Comparison of ENCODE assay signal across 8 cellular contexts in the genomic region with DNA sequence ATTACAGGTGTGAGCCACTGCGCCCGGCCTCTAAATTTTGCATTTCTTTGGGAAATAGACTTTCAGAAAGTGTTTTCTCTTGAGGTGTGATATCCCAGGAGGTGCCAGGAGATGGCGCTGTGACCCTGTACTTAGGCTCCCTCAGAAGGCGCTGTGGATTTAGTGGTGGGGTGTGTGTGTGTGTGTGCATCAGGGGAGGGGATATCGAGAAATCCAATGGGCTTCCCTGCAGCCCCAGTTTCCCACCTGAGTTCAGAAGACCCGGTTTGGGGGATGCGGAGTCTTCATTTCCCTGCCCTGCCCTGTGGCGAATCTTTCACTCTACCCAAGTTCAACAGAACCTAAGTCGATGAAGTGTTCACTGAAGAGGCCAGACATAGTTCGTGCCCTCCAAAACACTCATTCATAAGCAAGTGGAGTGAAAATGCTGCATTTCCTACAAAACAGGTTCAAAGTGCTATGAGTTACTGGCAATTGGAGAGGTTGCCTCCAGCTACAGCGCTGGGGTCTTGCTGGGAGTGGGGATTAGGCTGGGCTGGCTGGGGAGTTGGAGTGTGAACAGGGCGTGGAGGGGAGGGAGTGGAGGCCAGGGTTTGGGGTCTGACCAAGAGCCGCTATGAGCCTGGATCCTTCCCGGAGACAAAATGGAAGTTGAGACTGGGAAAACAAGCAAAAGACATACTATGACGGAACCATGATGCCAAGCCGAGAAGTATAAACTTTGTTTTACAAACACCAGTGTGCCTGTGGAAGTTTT. TPM values are rescaled to one million over a fixed set of nuclear protein-coding genes. Genes with fewer than 3 reads are reported as not detected.
A peak's percentile ranks its signal among the peaks of the same experiment; 100 is the strongest.
DNase-seq lines count a peak whose midpoint lies in the region; ATAC-seq, FAIRE-seq and TF ChIP-seq lines count a peak whose summit lies in the region.

No MANE protein-coding gene starts in this region.

- H3K27me3 ChIP-seq in HUES6 (ENCODE audit: control insufficient read depth, insufficient read depth, low read length), result peaks cover 58% of the 10 kb centered on the region
- no peaks in the 10 kb centered on the region for H3K27me3 ChIP-seq in Peyer's patch
- H3K27me3 ChIP-seq in pancreas, result peaks cover 0 to 5% (median 4%) of the 10 kb centered on the region in 4 donors

- TF ChIP-seq CTCF in Peyer's patch (IDR thresholded peaks at IDR 0.05) (peak; percentile 59 to 78 (median 71)), foreskin fibroblast (IDR thresholded peaks at IDR 0.05; ENCODE audit: low read depth, low read length) (peak; percentile 72), pancreas (IDR thresholded peaks at IDR 0.05) (peak; percentile 30 to 66 (median 48))

- H3K36me3 Mint-ChIP-seq in activated T-cell treated with anti-CD3 and anti-CD28 coated beads, Interleukin-2, amount 50 U/mL, for 72 hours (ENCODE audit: insufficient read depth in 2 of 2), result no peaks in the 10 kb centered on the region

- H3K9me3 Mint-ChIP-seq in activated T-cell treated with anti-CD3 and anti-CD28 coated beads, Interleukin-2, amount 50 U/mL, for 72 hours, result no peaks in the 10 kb centered on the region

- H3K4me1 ChIP-seq in HUES6 (ENCODE audit: control insufficient read depth, insufficient read depth, low read length), result peaks cover 43% of the 10 kb centered on the region
- H3K4me1 ChIP-seq in Peyer's patch, result no peaks in the 10 kb centered on the region
- no peaks in the 10 kb centered on the region for H3K4me1 ChIP-seq in pancreas

- FAIRE-seq in pancreas (lab: Jason Lieb, UNC) (no peak), urothelium cell line (lab: Jason Lieb, UNC) (peak; percentile 52)

- H3K27ac ChIP-seq in HUES6 (ENCODE audit: low read depth, low read length), result no peak overlapping the region
- H3K27ac ChIP-seq in Peyer's patch, result no peak overlapping the region
- no peak overlapping the region for H3K27ac ChIP-seq in pancreas

- H3K36me3 ChIP-seq in HUES6 (ENCODE audit: control insufficient read depth, insufficient read depth, low read length) (no peaks in the 10 kb centered on the region), Peyer's patch (no peaks in the 10 kb centered on the region), pancreas (no peaks in the 10 kb centered on the region)

- peaks cover 60% of the 10 kb centered on the region for H3K27me3 Mint-ChIP-seq in activated T-cell treated with anti-CD3 and anti-CD28 coated beads, Interleukin-2, amount 50 U/mL, for 72 hours (ENCODE audit: low read depth)

- H3K9ac ChIP-seq in HUES6 (ENCODE audit: low read length), result no peak overlapping the region

- DNase-seq in Caki2 (ENCODE audit: low read depth), result peak; percentile 54
- peak in 2 of 3 donors; percentile 71 to 89 for DNase-seq in Peyer's patch
- peak; percentile 68 to 72 for DNase-seq in activated T-cell treated with anti-CD3 and anti-CD28 coated beads, Interleukin-2, amount 50 U/mL, for 72 hours
- peak; percentile 32 to 64 for DNase-seq in foreskin fibroblast
- DNase-seq in pancreas, result peak in 4 of 6 donors; percentile 24 to 78 (median 49)
- peak; percentile 58 for DNase-seq in urothelium cell line (ENCODE audit: low spot score)

- H3K4me3 ChIP-seq in HUES6 (ENCODE audit: low read depth, low read length) (peak overlapping the region; percentile 9; the same call in 1 of the 2 replicates), Peyer's patch (no peak overlapping the region), foreskin fibroblast (ENCODE audit: low read depth in 1 of 2, low read length in 2 of 2) (no peak overlapping the region), pancreas (no peak overlapping the region)

- no peak overlapping the region for H3K27ac Mint-ChIP-seq in activated T-cell treated with anti-CD3 and anti-CD28 coated beads, Interleukin-2, amount 50 U/mL, for 72 hours

- intact Hi-C loops in pancreas (cut with DNase I), result no loop called here

- in situ Hi-C loops in Caki2 (cut with HindIII; ENCODE audit: low pct_unique_long_range_greater_than_20kb, low sequenced_read_pairs), result no loop called here

- no peaks in the 10 kb centered on the region for H3K4me1 Mint-ChIP-seq in activated T-cell treated with anti-CD3 and anti-CD28 coated beads, Interleukin-2, amount 50 U/mL, for 72 hours (ENCODE audit: low read depth)

- no peak overlapping the region for H3K4me3 Mint-ChIP-seq in activated T-cell treated with anti-CD3 and anti-CD28 coated beads, Interleukin-2, amount 50 U/mL, for 72 hours

- ATAC-seq in activated T-cell treated with anti-CD3 and anti-CD28 coated beads, Interleukin-2, amount 50 U/mL, for 72 hours (replicated peaks in 1 of 2), result peak; percentile 78 to 80
- ATAC-seq in pancreas (peak in 3 of 4 donors; percentile 80 to 95 (median 89)), HG03280 (IDR thresholded peaks at IDR 0.05; ENCODE audit: unreplicated experiment) (no peak)

- no peaks in the 10 kb centered on the region for H3K9me3 ChIP-seq in HUES6 (ENCODE audit: control insufficient read depth, insufficient read depth, low read depth, low read length)
- H3K9me3 ChIP-seq in Peyer's patch, result no peaks in the 10 kb centered on the region
- H3K9me3 ChIP-seq in pancreas, result no peaks in the 10 kb centered on the region

- WGBS in pancreas, 2 donors, result 19 to 23% methylated on average over 16 of the region's 16 CpGs

- no peak for TF ChIP-seq POLR2A in Peyer's patch (IDR thresholded peaks at IDR 0.05)

RNA-seq across cellular contexts. Expression of gene WNT6, which starts 6.5 kb away (rescaled TPM):
- 1.3 and 4.4 TPM in 2 replicates for total RNA-seq in Caki2 (2014; rRNA removed; shearing (Covaris generic); ENCODE audit: low replicate concordance)
- total RNA-seq in Peyer's patch, result not detected
- total RNA-seq in activated T-cell treated with anti-CD3 and anti-CD28 coated beads, Interleukin-2, amount 50 U/mL, for 72 hours, result under 1 TPM; 0.19 TPM
- total RNA-seq in pancreas, result under 1 TPM in 5 of 6 donors, not detected in 1; 0.09 to 0.53 (median 0.16) TPM
- 1 to 10 TPM in 1 of 2 donors, under 1 TPM in 1; 0.38 to 1.2 TPM for polyA plus RNA-seq in pancreas

RNA-seq across cellular contexts. Expression of gene PRKAG3, which starts 21.5 kb away (rescaled TPM):
- total RNA-seq in Caki2 (2014; rRNA removed; shearing (Covaris generic); ENCODE audit: low replicate concordance), result not detected in 2 replicates
- total RNA-seq in Peyer's patch, result not detected
- not detected for total RNA-seq in activated T-cell treated with anti-CD3 and anti-CD28 coated beads, Interleukin-2, amount 50 U/mL, for 72 hours
- not detected for total RNA-seq in pancreas
- not detected for polyA plus RNA-seq in pancreas

RNA-seq across cellular contexts. Expression of gene WNT10A, which starts 27.6 kb away (rescaled TPM):
- total RNA-seq in Caki2 (2014; rRNA removed; shearing (Covaris generic); ENCODE audit: low replicate concordance), result 4.5 and 6.5 TPM in 2 replicates
- total RNA-seq in Peyer's patch (1 to 10 TPM in 1 of 4 donors, under 1 TPM in 1, not detected in 2; 0.27 to 2.5 TPM), pancreas (1 to 10 TPM in 1 of 6 donors, under 1 TPM in 2, not detected in 3; 0.15 to 1.5 (median 0.23) TPM)
- 1 to 10 TPM; 3.4 to 8.6 TPM for total RNA-seq in activated T-cell treated with anti-CD3 and anti-CD28 coated beads, Interleukin-2, amount 50 U/mL, for 72 hours
- polyA plus RNA-seq in pancreas, result under 1 TPM; 0.05 to 0.30 TPM
